In genomic region chr2:66537001-66537400, GRCh38 we compare ENCODE assay signal across 15 cellular contexts.
DNase-seq lines count a peak whose midpoint lies in the region; ATAC-seq and TF ChIP-seq lines count a peak whose summit lies in the region.
"Had no signal": no experiment of that assay in that cellular context is flagged by ENCODE, and none has a peak within 500 bp of the region (broad histone marks: within the 10 kb centered on the region; RNA-seq: fewer than 3 reads in every experiment).

No MANE protein-coding gene starts in this region.

- H3K4me3 ChIP-seq in right atrium auricular region (no peak overlapping the region), PC-9 (no peak overlapping the region)
- H3K4me3 ChIP-seq: colonic mucosa, spleen had no signal

- no peak overlapping the region for H3K27ac ChIP-seq in right atrium auricular region
- H3K27ac ChIP-seq in PC-9: no peak overlapping the region
- H3K27ac ChIP-seq: colonic mucosa, spleen had no signal

- no peak overlapping the region for H3K4me3 Mint-ChIP-seq in activated CD8-positive, alpha-beta memory T cell treated with anti-CD3 and anti-CD28 coated beads, Interleukin-2, amount 10 ng/mL, durations not matched to agents 7 days and 5 days
- H3K4me3 Mint-ChIP-seq: neural crest cell had no signal

- H3K9me3 Mint-ChIP-seq in activated CD8-positive, alpha-beta memory T cell treated with anti-CD3 and anti-CD28 coated beads, Interleukin-2, amount 10 ng/mL, durations not matched to agents 7 days and 5 days (ENCODE audit: low read depth): no peaks in the 10 kb centered on the region
- H3K9me3 Mint-ChIP-seq: neural crest cell had no signal

- H3K27me3 ChIP-seq in right atrium auricular region: no peaks in the 10 kb centered on the region
- no peaks in the 10 kb centered on the region for H3K27me3 ChIP-seq in PC-9 (ENCODE audit: insufficient read depth, low read depth)
- H3K27me3 ChIP-seq: colonic mucosa, spleen had no signal

- no peak overlapping the region for H3K4me2 ChIP-seq in PC-9

- CTCF ChIA-PET in activated CD8-positive, alpha-beta memory T cell treated with anti-CD3 and anti-CD28 coated beads, Interleukin-2, amount 10 ng/mL, durations not matched to agents 7 days and 5 days (lab: Charles Lee): no interaction called here
- CTCF ChIA-PET in PC-9 (lab: Charles Lee): interaction anchor here (0.7 kb wide), 1 partner anchor 15 kb away, joined by 3 read pairs; no protein-coding TSS in a partner anchor

- intact Hi-C loops in Right ventricle myocardium inferior (cut with DNase I) (loop anchor here (5.0 kb wide), 1 partner anchor 35 kb away; no protein-coding TSS in a partner anchor), sciatic nerve (cut with DNase I) (no loop called here), PC-9 (cut with micrococcal nuclease; ENCODE audit: unreplicated experiment) (no loop called here)

- no peaks in the 10 kb centered on the region for H4K20me1 ChIP-seq in PC-9 (ENCODE audit: insufficient read depth)

- no peaks in the 10 kb centered on the region for H3K79me2 ChIP-seq in PC-9 (ENCODE audit: low read depth)

- no peaks in the 10 kb centered on the region for H3K36me3 ChIP-seq in right atrium auricular region
- no peaks in the 10 kb centered on the region for H3K36me3 ChIP-seq in PC-9 (ENCODE audit: low read depth)
- H3K36me3 ChIP-seq: colonic mucosa, spleen had no signal

- H3K9me3 ChIP-seq in right atrium auricular region (no peaks in the 10 kb centered on the region), PC-9 (ENCODE audit: insufficient read depth, low read depth) (no peaks in the 10 kb centered on the region)
- H3K9me3 ChIP-seq: colonic mucosa, spleen had no signal

- DNase-seq in Right ventricle myocardium inferior (ENCODE audit: missing footprints) (no peak), right atrium auricular region (ENCODE audit: low spot score) (no peak), NCI-H82 treated with DMSO at 0.1 percent for 48 hours (lab: John Stamatoyannopoulos, UW; ENCODE audit: unreplicated experiment) (peak; percentile 96), iPS-NIHi11 (ENCODE audit: low spot score) (peak; percentile 31), sciatic nerve (ENCODE audit: low spot score) (no peak), PC-9 (no peak)
- DNase-seq in activated T-cell treated with anti-CD3 and anti-CD28 coated beads, Interleukin-2, amount 50 U/mL, for 1 hour: no peak
- no peak for DNase-seq in activated CD8-positive, alpha-beta memory T cell treated with anti-CD3 and anti-CD28 coated beads, Interleukin-2, amount 10 ng/mL, durations not matched to agents 7 days and 5 days
- DNase-seq: ACHN; activated naive CD4-positive, alpha-beta T cell treated with anti-CD3 and anti-CD28 coated beads, Interleukin-2, amount 50 U/mL, for 16 hours; colonic mucosa; NCI-H187; spleen; trophoblast cell had no signal

- H3K27ac Mint-ChIP-seq in activated CD8-positive, alpha-beta memory T cell treated with anti-CD3 and anti-CD28 coated beads, Interleukin-2, amount 10 ng/mL, durations not matched to agents 7 days and 5 days: no peak overlapping the region

- no peak overlapping the region for H2AFZ ChIP-seq in PC-9

- H3K4me1 Mint-ChIP-seq in activated CD8-positive, alpha-beta memory T cell treated with anti-CD3 and anti-CD28 coated beads, Interleukin-2, amount 10 ng/mL, durations not matched to agents 7 days and 5 days: no peaks in the 10 kb centered on the region

- no peaks in the 10 kb centered on the region for H3K27me3 Mint-ChIP-seq in activated CD8-positive, alpha-beta memory T cell treated with anti-CD3 and anti-CD28 coated beads, Interleukin-2, amount 10 ng/mL, durations not matched to agents 7 days and 5 days

- H3K4me1 ChIP-seq in right atrium auricular region (peaks cover 0 to 18% of the 10 kb centered on the region in 2 donors), PC-9 (replicated peaks; ENCODE audit: insufficient read depth) (no peaks in the 10 kb centered on the region)
- H3K4me1 ChIP-seq: colonic mucosa had no signal

- no TSS peak for BruUV-seq in PC-9 (replicated peaks; lab: Mats Ljungman, UMichigan)

- POLR2A ChIA-PET in PC-9 (lab: Charles Lee; ENCODE audit: unreplicated experiment): no interaction called here

- no peaks in the 10 kb centered on the region for H3F3A ChIP-seq in PC-9 (ENCODE audit: insufficient read depth, low read depth)

- TF ChIP-seq CTCF in right atrium auricular region (IDR thresholded peaks at IDR 0.05) (no peak), PC-9 (conservative IDR thresholded peaks at IDR 0.05) (no peak)

- 0 out of 2 replicates have a peak, but pooled peaks cover 2% of the 10 kb centered on the region for H3K9me2 ChIP-seq in PC-9 (ENCODE audit: insufficient read depth)

- H3K36me3 Mint-ChIP-seq in activated CD8-positive, alpha-beta memory T cell treated with anti-CD3 and anti-CD28 coated beads, Interleukin-2, amount 10 ng/mL, durations not matched to agents 7 days and 5 days: no peaks in the 10 kb centered on the region

- ATAC-seq in Right ventricle myocardium inferior (peak; percentile 61), sciatic nerve (no peak)
- no peak for ATAC-seq in activated CD8-positive, alpha-beta memory T cell treated with anti-CD3 and anti-CD28 coated beads, Interleukin-2, amount 10 ng/mL, durations not matched to agents 7 days and 5 days

Comparison
In these comparisons a context has a peak if more than half of its experiments do, and no peak if none do; other contexts are left out.
1. DNase-seq: peak in NCI-H82 treated with DMSO at 0.1 percent for 48 hours (single experiment) and iPS-NIHi11 (single experiment); none in Right ventricle myocardium inferior (single experiment), right atrium auricular region (single experiment), sciatic nerve (single experiment), activated T-cell treated with anti-CD3 and anti-CD28 coated beads, Interleukin-2, amount 50 U/mL, for 1 hour (single experiment), activated CD8-positive, alpha-beta memory T cell treated with anti-CD3 and anti-CD28 coated beads, Interleukin-2, amount 10 ng/mL, durations not matched to agents 7 days and 5 days (single experiment) and PC-9 (0 of 2).